ENCODE assay signal across 17 cellular contexts in genomic region chr3:110166791-110167190, GRCh38.
A peak's percentile ranks its signal among the peaks of the same experiment; 100 is the strongest.
DNase-seq lines count a peak whose midpoint lies in the region; ATAC-seq and TF ChIP-seq lines count a peak whose summit lies in the region.
"Had no signal": no experiment of that assay in that cellular context is flagged by ENCODE, and none has a peak within 500 bp of the region (broad histone marks: within the 10 kb centered on the region; RNA-seq: fewer than 3 reads in every experiment).

No MANE protein-coding gene starts in this region.

- no peak for TF ChIP-seq CTCF in SK-N-SH (IDR thresholded peaks at IDR 0.05)

- DNase-seq in SK-N-SH (no peak), SK-N-MC (ENCODE audit: low read depth, low spot score) (peak; percentile 75), renal cortical epithelial cell (ENCODE audit: low read depth) (peak; percentile 67), AG20443 (ENCODE audit: low spot score) (no peak)
- no peak for DNase-seq in stimulated activated CD4-positive, alpha-beta T cell treated with anti-CD3 and anti-CD28 coated beads, Interleukin-1b, Interleukin-23, amount 100 ng/mL, for 48 hours
- DNase-seq: ACHN; C1 segment of cervical spinal cord; Caco-2; CD4-positive, alpha-beta memory T cell; DMS153; DND-41; GOT3 had no signal

- WGBS in SK-N-SH (ENCODE audit: low lambda C conversion rate) = 69% methylated on average over 1 of the region's 1 CpG

- H3K27ac ChIP-seq in SK-N-SH (ENCODE audit: low read depth in 2 of 2, low read length in 1 of 2) = no peak overlapping the region
- peak overlapping the region; percentile 75; the same call in 1 of the 2 replicates for H3K27ac ChIP-seq in HUES6 (ENCODE audit: low read depth, low read length)
- peak overlapping the region; percentile 56; the same call in 1 of the 2 replicates for H3K27ac ChIP-seq in SK-N-MC
- H3K27ac ChIP-seq: 22Rv1 had no signal

- H3K4me1 ChIP-seq in SK-N-SH (ENCODE audit: control insufficient read depth in 1 of 2, insufficient read depth in 2 of 2, low read depth in 1 of 2, low read length in 1 of 2) = no peaks in the 10 kb centered on the region; a peak in 1 of 4 replicates
- peaks cover 30% of the 10 kb centered on the region for H3K4me1 ChIP-seq in HUES6 (ENCODE audit: control insufficient read depth, insufficient read depth, low read length)
- H3K4me1 ChIP-seq: HAP-1 had no signal

- H4K20me1 ChIP-seq in SK-N-SH (ENCODE audit: insufficient read depth) = no peaks in the 10 kb centered on the region

- H3K4me3 ChIP-seq in SK-N-SH (ENCODE audit: low read depth in 2 of 2, low read length in 1 of 2) (no peak overlapping the region), HUES6 (ENCODE audit: low read depth, low read length) (no peak overlapping the region), SK-N-MC (no peak overlapping the region)
- H3K4me3 ChIP-seq: HAP-1 had no signal

- no peaks in the 10 kb centered on the region for H3F3A ChIP-seq in SK-N-SH (replicated peaks; ENCODE audit: insufficient read depth)

- H3K9ac ChIP-seq in SK-N-SH = no peak overlapping the region
- H3K9ac ChIP-seq in HUES6 (ENCODE audit: low read length) = no peak overlapping the region
- no peak overlapping the region for H3K9ac ChIP-seq in SK-N-MC (ENCODE audit: insufficient read length)

- no peaks in the 10 kb centered on the region for H3K27me3 ChIP-seq in SK-N-SH (ENCODE audit: insufficient read depth)
- no peaks in the 10 kb centered on the region for H3K27me3 ChIP-seq in HUES6 (ENCODE audit: control insufficient read depth, insufficient read depth, low read length)

- no peak for TF ChIP-seq EP300 in SK-N-SH (IDR thresholded peaks at IDR 0.05; ENCODE audit: borderline replicate concordance in 1 of 2, low read depth in 1 of 2, low read length in 1 of 2)

- no peaks in the 10 kb centered on the region for H3K9me3 ChIP-seq in SK-N-SH
- H3K9me3 ChIP-seq in HUES6 (ENCODE audit: control insufficient read depth, insufficient read depth, low read depth, low read length) = no peaks in the 10 kb centered on the region; the same call in 1 of the 2 replicates
- H3K9me3 ChIP-seq in SK-N-MC (ENCODE audit: low read depth, low read length) = no peaks in the 10 kb centered on the region
- H3K9me3 ChIP-seq: Caco-2, HAP-1 had no signal

- H3K79me2 ChIP-seq in SK-N-SH (ENCODE audit: insufficient read depth) = no peaks in the 10 kb centered on the region

- ATAC-seq in SK-N-SH treated with all-trans-retinoic acid at 6 μM for 48 hours (no peak), GM19328 (IDR thresholded peaks at IDR 0.05; ENCODE audit: unreplicated experiment) (no peak)

- TF ChIP-seq RAD21 in SK-N-SH (IDR thresholded peaks at IDR 0.05; ENCODE audit: low read length) = no peak

- no peak overlapping the region for H3K4me2 ChIP-seq in SK-N-SH

- POLR2A ChIA-PET in SK-N-SH (lab: Yijun Ruan, JAX) = no interaction called here

- H3K9me2 ChIP-seq in SK-N-SH = no peaks in the 10 kb centered on the region

- H2AFZ ChIP-seq in SK-N-SH (ENCODE audit: low read depth) = peak overlapping the region; percentile 63; the same call in 1 of the 2 replicates

- CTCF ChIA-PET in SK-N-SH (lab: Yijun Ruan, JAX) = no interaction called here

- H3K36me3 ChIP-seq in SK-N-SH (replicated peaks in 1 of 2; ENCODE audit: control insufficient read depth in 1 of 2, insufficient read depth in 2 of 2, low read length in 1 of 2) = no peaks in the 10 kb centered on the region
- no peaks in the 10 kb centered on the region for H3K36me3 ChIP-seq in HUES6 (ENCODE audit: control insufficient read depth, insufficient read depth, low read length)
- H3K36me3 ChIP-seq in SK-N-MC (ENCODE audit: insufficient read depth, low read length) = no peaks in the 10 kb centered on the region
- H3K36me3 ChIP-seq: HAP-1 had no signal

TF ChIP-seq in SK-N-SH, 30 proteins besides CTCF, POLR2A, EP300 and RAD21:
- TF ChIP-seq MAX (IDR thresholded peaks at IDR 0.05; ENCODE audit: low read depth) (no peak), RXRA (IDR thresholded peaks at IDR 0.05; ENCODE audit: borderline replicate concordance, low read depth) (no peak)

TF ChIP-seq in SK-N-SH treated with all-trans-retinoic acid at 6 μM for 48 hours, 23 proteins besides CTCF, POLR2A, EP300 and RAD21:
- TF ChIP-seq SNAI2 (CRISPR knock-in tag; IDR thresholded peaks at IDR 0.05) = no peak
- no peak for TF ChIP-seq ZNF8 (CRISPR knock-in tag; IDR thresholded peaks at IDR 0.05)
- TF ChIP-seq ZNF565 (CRISPR knock-in tag; conservative IDR thresholded peaks at IDR 0.05; ENCODE audit: low read depth) = no peak
- TF ChIP-seq BACH2 (CRISPR knock-in tag; IDR thresholded peaks at IDR 0.05; ENCODE audit: borderline replicate concordance) = no peak
- TF ChIP-seq TOX (CRISPR knock-in tag; IDR thresholded peaks at IDR 0.05; ENCODE audit: borderline replicate concordance) = no peak
- TF ChIP-seq RARB (CRISPR knock-in tag; IDR thresholded peaks at IDR 0.05) = no peak
- TF ChIP-seq, protein P1, sequence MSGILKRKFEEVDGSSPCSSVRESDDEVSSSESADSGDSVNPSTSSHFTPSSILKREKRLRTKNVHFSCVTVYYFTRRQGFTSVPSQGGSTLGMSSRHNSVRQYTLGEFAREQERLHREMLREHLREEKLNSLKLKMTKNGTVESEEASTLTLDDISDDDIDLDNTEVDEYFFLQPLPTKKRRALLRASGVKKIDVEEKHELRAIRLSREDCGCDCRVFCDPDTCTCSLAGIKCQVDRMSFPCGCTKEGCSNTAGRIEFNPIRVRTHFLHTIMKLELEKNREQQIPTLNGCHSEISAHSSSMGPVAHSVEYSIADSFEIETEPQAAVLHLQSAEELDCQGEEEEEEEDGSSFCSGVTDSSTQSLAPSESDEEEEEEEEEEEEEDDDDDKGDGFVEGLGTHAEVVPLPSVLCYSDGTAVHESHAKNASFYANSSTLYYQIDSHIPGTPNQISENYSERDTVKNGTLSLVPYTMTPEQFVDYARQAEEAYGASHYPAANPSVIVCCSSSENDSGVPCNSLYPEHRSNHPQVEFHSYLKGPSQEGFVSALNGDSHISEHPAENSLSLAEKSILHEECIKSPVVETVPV (CRISPR knock-in tag; IDR thresholded peaks at IDR 0.05) = no peak
- TF ChIP-seq ZFP3 (CRISPR knock-in tag; IDR thresholded peaks at IDR 0.05) = no peak
- no peak for TF ChIP-seq PPARA (CRISPR knock-in tag; IDR thresholded peaks at IDR 0.05; ENCODE audit: borderline replicate concordance)
- TF ChIP-seq, protein P2, sequence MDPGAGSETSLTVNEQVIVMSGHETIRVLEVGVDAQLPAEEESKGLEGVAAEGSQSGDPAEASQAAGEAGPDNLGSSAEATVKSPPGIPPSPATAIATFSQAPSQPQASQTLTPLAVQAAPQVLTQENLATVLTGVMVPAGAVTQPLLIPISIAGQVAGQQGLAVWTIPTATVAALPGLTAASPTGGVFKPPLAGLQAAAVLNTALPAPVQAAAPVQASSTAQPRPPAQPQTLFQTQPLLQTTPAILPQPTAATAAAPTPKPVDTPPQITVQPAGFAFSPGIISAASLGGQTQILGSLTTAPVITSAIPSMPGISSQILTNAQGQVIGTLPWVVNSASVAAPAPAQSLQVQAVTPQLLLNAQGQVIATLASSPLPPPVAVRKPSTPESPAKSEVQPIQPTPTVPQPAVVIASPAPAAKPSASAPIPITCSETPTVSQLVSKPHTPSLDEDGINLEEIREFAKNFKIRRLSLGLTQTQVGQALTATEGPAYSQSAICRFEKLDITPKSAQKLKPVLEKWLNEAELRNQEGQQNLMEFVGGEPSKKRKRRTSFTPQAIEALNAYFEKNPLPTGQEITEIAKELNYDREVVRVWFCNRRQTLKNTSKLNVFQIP (CRISPR knock-in tag; IDR thresholded peaks at IDR 0.05; ENCODE audit: borderline replicate concordance, low read depth) = no peak
- no peak for TF ChIP-seq ISL1 (CRISPR knock-in tag; IDR thresholded peaks at IDR 0.05)
- TF ChIP-seq ESRRG (CRISPR knock-in tag; IDR thresholded peaks at IDR 0.05) = no peak
- TF ChIP-seq ARNTL (CRISPR knock-in tag; IDR thresholded peaks at IDR 0.05; ENCODE audit: borderline replicate concordance, low read depth) = no peak
- TF ChIP-seq CREB5 (CRISPR knock-in tag; IDR thresholded peaks at IDR 0.05; ENCODE audit: low read depth) = no peak
- no peak for TF ChIP-seq TCF4 (CRISPR knock-in tag; IDR thresholded peaks at IDR 0.05; ENCODE audit: borderline replicate concordance)

Comparison
In these comparisons a context has a peak if more than half of its experiments do, and no peak if none do; other contexts are left out.
1. DNase-seq: peak in SK-N-MC (single experiment) and renal cortical epithelial cell (single experiment); none in SK-N-SH (single experiment), AG20443 (single experiment) and stimulated activated CD4-positive, alpha-beta T cell treated with anti-CD3 and anti-CD28 coated beads, Interleukin-1b, Interleukin-23, amount 100 ng/mL, for 48 hours (single experiment).
2. H3K27ac ChIP-seq: peak in HUES6 (single experiment) and SK-N-MC (single experiment); none in SK-N-SH (0 of 2).